ENCODE assay signal across 16 cellular contexts in the genomic region with DNA sequence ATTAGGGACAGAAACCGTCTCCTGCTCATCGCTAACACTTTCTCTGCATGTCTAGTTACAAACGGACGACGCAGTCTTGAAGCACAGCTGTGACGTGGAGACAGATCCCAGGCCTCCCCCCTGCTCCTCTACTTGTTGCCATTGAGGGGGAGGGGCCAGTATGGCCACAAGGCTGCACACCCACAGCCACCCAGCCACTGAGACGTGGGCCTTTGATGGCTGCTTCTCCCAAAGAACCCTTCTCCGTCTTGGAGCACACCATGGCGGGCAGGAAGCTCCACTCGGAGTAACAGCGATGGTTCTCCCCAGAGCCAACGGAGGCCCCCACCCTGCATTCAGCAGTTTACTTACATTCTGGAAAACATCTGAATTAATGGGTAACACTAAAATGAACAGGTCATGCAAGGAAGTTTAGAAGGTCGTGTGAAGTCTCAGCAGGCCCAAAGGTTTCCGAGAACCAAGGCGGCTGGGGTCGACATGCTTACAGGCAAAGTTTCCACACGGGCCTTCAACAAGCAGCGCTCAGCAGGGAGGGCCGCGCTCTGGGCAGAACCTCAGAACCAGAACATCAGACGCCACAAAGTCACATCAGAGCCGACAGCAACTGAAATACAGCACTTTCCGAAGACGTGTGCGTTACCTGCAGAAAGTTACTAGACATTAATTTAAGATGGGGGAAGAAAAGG.
DNase-seq lines count a peak whose midpoint lies in the region; ATAC-seq, FAIRE-seq and TF ChIP-seq lines count a peak whose summit lies in the region.
"Had no signal": no experiment of that assay in that cellular context is flagged by ENCODE, and none has a peak within 500 bp of the region (broad histone marks: within the 10 kb centered on the region; RNA-seq: fewer than 3 reads in every experiment).

No MANE protein-coding gene starts in this region.

- H3K4me3 Mint-ChIP-seq in WTC11: no peak overlapping the region
- H3K4me3 Mint-ChIP-seq: CD4-positive, alpha-beta memory T cell had no signal

- no peaks in the 10 kb centered on the region for H3K27me3 Mint-ChIP-seq in WTC11 (ENCODE audit: low read depth)

- H3K27me3 ChIP-seq in DOHH2 (ENCODE audit: control insufficient read depth, low read length): no peaks in the 10 kb centered on the region
- H3K27me3 ChIP-seq in small intestine (ENCODE audit: control insufficient read depth in 2 of 2, insufficient read depth in 2 of 2, low read length in 2 of 2): no peaks in the 10 kb centered on the region

- H3K27ac ChIP-seq in DOHH2 (ENCODE audit: low read depth, low read length): peak overlapping the region; percentile 92; the same call in 1 of the 2 replicates
- H3K27ac ChIP-seq in small intestine (ENCODE audit: low read depth in 1 of 2, low read length in 1 of 2): no peak overlapping the region
- H3K27ac ChIP-seq: GM23248 had no signal

- no peaks in the 10 kb centered on the region for H3K79me2 ChIP-seq in DOHH2 (ENCODE audit: control insufficient read depth, low read length)

- peak; percentile 38 for DNase-seq in NCI-H187 treated with DMSO at 0.1 percent for 48 hours (lab: John Stamatoyannopoulos, UW)
- no peak for DNase-seq in WTC11 (ENCODE audit: low spot score)
- peak; percentile 51 for DNase-seq in sciatic nerve (ENCODE audit: low spot score)
- DNase-seq in NCI-H2029 treated with DMSO at 0.1 percent for 48 hours (lab: John Stamatoyannopoulos, UW): no peak
- no peak for DNase-seq in small intestine
- DNase-seq: AML-193; CD4-positive, alpha-beta memory T cell; DND-41; GF-D8; NCI-H1092; NCI-H524 treated with DMSO at 0.1 percent for 48 hours had no signal

- 91 to 93% (median 92%) methylated on average over 25 of the region's 25 CpGs for WGBS in small intestine, 3 donors

- FAIRE-seq in small intestine (lab: Jason Lieb, UNC): no peak
- FAIRE-seq: D721Med, K562 had no signal

- intact Hi-C loops in sciatic nerve (cut with DNase I): loop anchor here (10.0 kb wide), 2 partner anchors 265 to 525 kb away; a partner anchor contains a TSS

- H3K9me3 ChIP-seq in DOHH2 (ENCODE audit: control insufficient read depth, insufficient read depth, low read length) (no peaks in the 10 kb centered on the region), small intestine (ENCODE audit: control insufficient read depth, low read depth) (no peaks in the 10 kb centered on the region)

- no peaks in the 10 kb centered on the region for H3K9me2 ChIP-seq in DOHH2 (replicated peaks; ENCODE audit: control insufficient read depth, low read length)

- no peak for ATAC-seq in WTC11
- no peak for ATAC-seq in sciatic nerve
- ATAC-seq in HG02623 (IDR thresholded peaks at IDR 0.05; ENCODE audit: unreplicated experiment): no peak
- ATAC-seq: K562 had no signal

- H3K4me2 ChIP-seq in DOHH2 (ENCODE audit: low read length): no peak overlapping the region

- H3K36me3 ChIP-seq in DOHH2 (ENCODE audit: control insufficient read depth, low read length): no peaks in the 10 kb centered on the region; the same call in 1 of the 2 replicates
- H3K36me3 ChIP-seq in small intestine (ENCODE audit: control insufficient read depth in 2 of 2, insufficient read depth in 2 of 2, low read length in 2 of 2): no peaks in the 10 kb centered on the region

- peaks cover 41% of the 10 kb centered on the region for H3F3A ChIP-seq in DOHH2 (ENCODE audit: control insufficient read depth, insufficient read depth)

- peaks cover 3% of the 10 kb centered on the region; the same call in 1 of the 2 replicates for H3K9me3 Mint-ChIP-seq in WTC11
- H3K9me3 Mint-ChIP-seq: CD4-positive, alpha-beta memory T cell had no signal

- H3K4me1 ChIP-seq in DOHH2 (ENCODE audit: control insufficient read depth, low read length) (peaks cover 93% of the 10 kb centered on the region), small intestine (ENCODE audit: control insufficient read depth in 2 of 2, insufficient read depth in 1 of 2, low read depth in 1 of 2, low read length in 1 of 2) (no peaks in the 10 kb centered on the region)

- POLR2A ChIA-PET in WTC11 (lab: Charles Lee): no interaction called here

- peak overlapping the region; percentile 65; the same call in 1 of the 2 replicates for H3K27ac Mint-ChIP-seq in WTC11

- no peak for TF ChIP-seq CTCF in DOHH2 (IDR thresholded peaks at IDR 0.05; ENCODE audit: low read depth, low read length, poor library complexity, severe bottlenecking)
- no peak for TF ChIP-seq CTCF in WTC11 (IDR thresholded peaks at IDR 0.05)

- CTCF ChIA-PET in WTC11 (lab: Charles Lee): interaction anchor here (0.5 to 4.5 kb wide), 3 partner anchors 8 to 269 kb away, joined by 3 to 11 read pairs (median 4); no protein-coding TSS in a partner anchor

- H3K4me1 Mint-ChIP-seq in WTC11: peaks cover 30% of the 10 kb centered on the region
- H3K4me1 Mint-ChIP-seq: CD4-positive, alpha-beta memory T cell had no signal

- H3K4me3 ChIP-seq in DOHH2 (ENCODE audit: low read length) (no peak overlapping the region), small intestine (ENCODE audit: low read depth in 1 of 2, low read length in 2 of 2) (no peak overlapping the region)
- H3K4me3 ChIP-seq: GM23248, K562 had no signal

- H3K36me3 Mint-ChIP-seq in WTC11: no peaks in the 10 kb centered on the region
- H3K36me3 Mint-ChIP-seq: CD4-positive, alpha-beta memory T cell had no signal

- no peaks in the 10 kb centered on the region for H4K20me1 ChIP-seq in DOHH2 (ENCODE audit: control insufficient read depth, insufficient read depth, low read depth, low read length)

TF ChIP-seq in WTC11, 78 proteins besides CTCF, POLR2A, EP300 and RAD21:
- TF ChIP-seq TEAD4 (CRISPR knock-in tag; IDR thresholded peaks at IDR 0.05): no peak
- TF ChIP-seq RORB (CRISPR knock-in tag; IDR thresholded peaks at IDR 0.05): no peak
- TF ChIP-seq, protein P1, sequence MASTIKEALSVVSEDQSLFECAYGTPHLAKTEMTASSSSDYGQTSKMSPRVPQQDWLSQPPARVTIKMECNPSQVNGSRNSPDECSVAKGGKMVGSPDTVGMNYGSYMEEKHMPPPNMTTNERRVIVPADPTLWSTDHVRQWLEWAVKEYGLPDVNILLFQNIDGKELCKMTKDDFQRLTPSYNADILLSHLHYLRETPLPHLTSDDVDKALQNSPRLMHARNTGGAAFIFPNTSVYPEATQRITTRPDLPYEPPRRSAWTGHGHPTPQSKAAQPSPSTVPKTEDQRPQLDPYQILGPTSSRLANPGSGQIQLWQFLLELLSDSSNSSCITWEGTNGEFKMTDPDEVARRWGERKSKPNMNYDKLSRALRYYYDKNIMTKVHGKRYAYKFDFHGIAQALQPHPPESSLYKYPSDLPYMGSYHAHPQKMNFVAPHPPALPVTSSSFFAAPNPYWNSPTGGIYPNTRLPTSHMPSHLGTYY (CRISPR knock-in tag; IDR thresholded peaks at IDR 0.05): no peak
- TF ChIP-seq, protein P2, sequence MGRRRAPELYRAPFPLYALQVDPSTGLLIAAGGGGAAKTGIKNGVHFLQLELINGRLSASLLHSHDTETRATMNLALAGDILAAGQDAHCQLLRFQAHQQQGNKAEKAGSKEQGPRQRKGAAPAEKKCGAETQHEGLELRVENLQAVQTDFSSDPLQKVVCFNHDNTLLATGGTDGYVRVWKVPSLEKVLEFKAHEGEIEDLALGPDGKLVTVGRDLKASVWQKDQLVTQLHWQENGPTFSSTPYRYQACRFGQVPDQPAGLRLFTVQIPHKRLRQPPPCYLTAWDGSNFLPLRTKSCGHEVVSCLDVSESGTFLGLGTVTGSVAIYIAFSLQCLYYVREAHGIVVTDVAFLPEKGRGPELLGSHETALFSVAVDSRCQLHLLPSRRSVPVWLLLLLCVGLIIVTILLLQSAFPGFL (CRISPR knock-in tag; IDR thresholded peaks at IDR 0.05; ENCODE audit: borderline replicate concordance): no peak

Comparison
In these comparisons a context has a peak if more than half of its experiments do, and no peak if none do; other contexts are left out.
1. DNase-seq: peak in NCI-H187 treated with DMSO at 0.1 percent for 48 hours (single experiment) and sciatic nerve (single experiment); none in WTC11 (single experiment), NCI-H2029 treated with DMSO at 0.1 percent for 48 hours (single experiment) and small intestine (single experiment).